17 cellular contexts compared by ENCODE assay signal in the genomic region with DNA sequence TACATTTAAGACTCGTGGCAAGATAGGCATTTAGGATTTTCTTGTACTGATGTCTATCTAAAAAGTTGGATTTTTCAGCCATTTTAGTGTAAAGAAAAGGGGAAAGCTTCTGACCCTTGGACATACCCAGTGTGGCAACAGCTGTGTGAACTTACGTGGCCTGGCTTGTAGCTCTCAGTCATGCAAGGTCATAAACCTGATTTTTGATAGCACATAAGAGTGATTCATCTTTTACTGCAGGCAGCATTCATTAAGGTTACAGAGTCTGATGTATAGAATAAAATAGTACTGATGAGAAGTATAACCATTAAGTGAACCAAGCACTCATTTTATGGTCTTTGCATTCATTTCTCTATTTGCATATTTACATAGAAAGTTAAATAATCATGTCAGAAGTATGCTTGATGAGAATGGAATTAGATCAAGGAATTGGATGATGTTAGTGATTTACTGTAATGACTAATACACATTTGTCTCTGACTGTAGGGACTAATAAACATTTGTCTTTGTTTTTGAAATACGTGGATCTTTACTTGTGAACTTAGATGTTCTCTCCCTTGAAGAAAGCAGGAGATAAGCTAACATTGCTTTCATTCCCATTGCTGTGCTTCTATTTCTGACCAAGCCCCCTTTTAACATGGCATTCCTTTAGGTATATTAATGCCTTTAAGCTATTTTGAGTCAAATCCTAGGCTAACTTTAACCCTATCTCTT.
DNase-seq lines count a peak whose midpoint lies in the region; ATAC-seq and TF ChIP-seq lines count a peak whose summit lies in the region.
"Had no signal": no experiment of that assay in that cellular context is flagged by ENCODE, and none has a peak within 500 bp of the region (broad histone marks: within the 10 kb centered on the region; RNA-seq: fewer than 3 reads in every experiment).

No MANE protein-coding gene starts in this region.

- no peak overlapping the region for H2AFZ ChIP-seq in hepatocyte

- intact Hi-C loops in Right ventricle myocardium superior (cut with DNase I): loop anchor here (10.0 kb wide), 1 partner anchor 264 kb away; no protein-coding TSS in a partner anchor
- intact Hi-C loops in Right ventricle myocardium inferior (cut with DNase I): loop anchor here (5.0 to 10.0 kb wide), 2 partner anchors 374 to 1097 kb away; no protein-coding TSS in a partner anchor

- no peaks in the 10 kb centered on the region for H3K27me3 Mint-ChIP-seq in type B pancreatic cell
- no peaks in the 10 kb centered on the region for H3K27me3 Mint-ChIP-seq in progenitor cell of endocrine pancreas
- H3K27me3 Mint-ChIP-seq: activated T-cell treated with anti-CD3 and anti-CD28 coated beads, Interleukin-2, amount 50 U/mL, for 24 hours; naive B cell had no signal

- H3K9me3 Mint-ChIP-seq in type B pancreatic cell (no peaks in the 10 kb centered on the region), progenitor cell of endocrine pancreas (ENCODE audit: low read depth) (peaks cover 5% of the 10 kb centered on the region)
- H3K9me3 Mint-ChIP-seq: activated T-cell treated with anti-CD3 and anti-CD28 coated beads, Interleukin-2, amount 50 U/mL, for 24 hours; naive B cell had no signal

- TF ChIP-seq CTCF in VCaP (conservative IDR thresholded peaks at IDR 0.05): no peak
- TF ChIP-seq CTCF in hepatocyte (IDR thresholded peaks at IDR 0.05; ENCODE audit: poor library complexity): no peak
- TF ChIP-seq CTCF in type B pancreatic cell (conservative IDR thresholded peaks at IDR 0.05): no peak
- no peak for TF ChIP-seq CTCF in progenitor cell of endocrine pancreas (IDR thresholded peaks at IDR 0.05; ENCODE audit: unreplicated experiment)

- H3K27ac Mint-ChIP-seq in type B pancreatic cell (peak overlapping the region; percentile 33), progenitor cell of endocrine pancreas (no peak overlapping the region)
- H3K27ac Mint-ChIP-seq: activated T-cell treated with anti-CD3 and anti-CD28 coated beads, Interleukin-2, amount 50 U/mL, for 24 hours had no signal

- no peak overlapping the region for H3K4me2 ChIP-seq in hepatocyte

- 66% methylated on average over 3 of the region's 3 CpGs for WGBS in hepatocyte (ENCODE audit: low lambda C conversion rate, missing lambda C conversion rate)

- ATAC-seq in Right ventricle myocardium superior (ENCODE audit: poor library complexity) (peak; percentile 56), Right ventricle myocardium inferior (no peak), GM21528 (IDR thresholded peaks at IDR 0.05; ENCODE audit: low FRiP score, unreplicated experiment) (no peak)

- peaks cover 10% of the 10 kb centered on the region for H3K4me1 ChIP-seq in hepatocyte (ENCODE audit: insufficient read depth)
- H3K4me1 ChIP-seq: ascending aorta, sigmoid colon had no signal

- peaks cover 3% of the 10 kb centered on the region for H3K36me3 Mint-ChIP-seq in type B pancreatic cell
- peaks cover 16% of the 10 kb centered on the region for H3K36me3 Mint-ChIP-seq in progenitor cell of endocrine pancreas (ENCODE audit: insufficient read depth)

- DNase-seq in Right ventricle myocardium superior (no peak), Right ventricle myocardium inferior (ENCODE audit: missing footprints) (no peak), hepatocyte (ENCODE audit: low spot score) (peak; percentile 53), type B pancreatic cell (ENCODE audit: extremely low spot score, unreplicated experiment) (no peak), progenitor cell of endocrine pancreas (ENCODE audit: low spot score, unreplicated experiment) (no peak)
- DNase-seq in stimulated activated CD4-positive, alpha-beta T cell treated with anti-CD3 and anti-CD28 coated beads, Interleukin-4, amount 100 ng/mL, for 4 hours: no peak
- DNase-seq: activated T-cell treated with anti-CD3 and anti-CD28 coated beads, Interleukin-2, amount 50 U/mL, for 24 hours; DMS53; naive B cell; NCI-H1092; NCI-H446 treated with DMSO at 0.1 percent for 48 hours; RPMI8226; sigmoid colon had no signal

- H3K36me3 ChIP-seq in hepatocyte (replicated peaks; ENCODE audit: insufficient read depth, low read depth): no peaks in the 10 kb centered on the region
- H3K36me3 ChIP-seq: ascending aorta, sigmoid colon, tibial nerve had no signal

- no peaks in the 10 kb centered on the region for H4K20me1 ChIP-seq in hepatocyte (ENCODE audit: insufficient read depth, poor library complexity, severe bottlenecking)

- peak overlapping the region; percentile 24; the same call in 1 of the 2 replicates for H3K27ac ChIP-seq in VCaP
- peak overlapping the region; percentile 32 for H3K27ac ChIP-seq in hepatocyte
- H3K27ac ChIP-seq: ascending aorta, sigmoid colon, tibial nerve had no signal

- H3K27me3 ChIP-seq in hepatocyte: no peaks in the 10 kb centered on the region
- H3K27me3 ChIP-seq: ascending aorta, sigmoid colon, tibial nerve had no signal

- H3K9me2 ChIP-seq in hepatocyte (replicated peaks; ENCODE audit: insufficient read depth): no peaks in the 10 kb centered on the region

- H3K9me3 ChIP-seq in hepatocyte (ENCODE audit: low read depth): no peaks in the 10 kb centered on the region
- H3K9me3 ChIP-seq: ascending aorta, sigmoid colon, tibial nerve had no signal

- peaks cover 21% of the 10 kb centered on the region for H3K79me2 ChIP-seq in hepatocyte

- no peak overlapping the region for H3K4me3 ChIP-seq in hepatocyte
- H3K4me3 ChIP-seq: ascending aorta, sigmoid colon, tibial nerve had no signal

- H3K4me1 Mint-ChIP-seq in type B pancreatic cell (ENCODE audit: unreplicated experiment) (peaks cover 4% of the 10 kb centered on the region), progenitor cell of endocrine pancreas (ENCODE audit: low read depth) (no peaks in the 10 kb centered on the region)
- H3K4me1 Mint-ChIP-seq: naive B cell had no signal

- H3K4me3 Mint-ChIP-seq in type B pancreatic cell (no peak overlapping the region), progenitor cell of endocrine pancreas (ENCODE audit: low read depth) (no peak overlapping the region)
- H3K4me3 Mint-ChIP-seq: activated T-cell treated with anti-CD3 and anti-CD28 coated beads, Interleukin-2, amount 50 U/mL, for 24 hours had no signal
